Comparison of ENCODE assay signal across 8 cellular contexts in the genomic region with DNA sequence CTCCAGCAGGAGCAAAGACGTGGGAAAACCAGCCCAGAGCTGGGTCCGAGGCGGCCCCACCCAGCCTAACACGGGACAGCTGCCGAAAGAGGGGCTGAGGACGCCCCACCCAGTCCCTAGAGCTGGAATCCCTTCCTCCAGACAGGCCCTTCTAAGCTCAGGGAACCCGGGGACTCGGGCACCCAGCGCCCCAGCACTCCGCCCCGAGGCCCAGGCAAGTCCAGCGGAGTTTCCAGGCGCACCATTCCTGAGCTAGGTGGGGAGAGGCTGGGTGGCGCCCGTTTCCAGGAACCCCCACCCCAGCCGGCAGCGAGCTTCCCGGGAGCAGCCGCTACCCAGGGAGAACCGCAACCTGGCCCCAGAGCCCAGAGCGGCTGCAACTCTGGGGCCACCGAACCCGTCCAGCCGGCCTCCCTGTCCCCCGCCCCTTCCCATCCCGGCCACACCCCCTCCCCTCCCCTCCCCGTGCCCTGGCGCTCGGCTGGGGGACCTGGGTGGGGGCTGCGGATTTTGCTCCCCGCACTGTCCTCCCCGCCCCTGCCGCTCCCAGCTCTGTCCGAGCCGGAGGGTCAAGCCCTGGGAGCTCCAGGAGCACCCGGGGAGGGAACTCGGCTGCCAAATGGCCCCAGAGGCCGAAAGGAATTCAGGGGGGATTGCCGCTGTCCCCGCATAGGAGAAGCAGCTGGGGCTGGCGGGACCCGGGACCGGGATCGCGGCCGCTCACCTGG. TPM values are rescaled to one million over a fixed set of nuclear protein-coding genes. Genes with fewer than 3 reads are reported as not detected.
DNase-seq lines count a peak whose midpoint lies in the region; ATAC-seq and TF ChIP-seq lines count a peak whose summit lies in the region.

No MANE protein-coding gene starts in this region.

- peaks cover 3% of the 10 kb centered on the region for H3K27me3 ChIP-seq in HAP-1 (ENCODE audit: low read depth)
- H3K27me3 ChIP-seq in dorsolateral prefrontal cortex = peaks cover 0 to 17% (median 0%) of the 10 kb centered on the region in 45 donors
- no peaks in the 10 kb centered on the region for H3K27me3 ChIP-seq in lung (ENCODE audit: control insufficient read depth, insufficient read depth)
- no peaks in the 10 kb centered on the region for H3K27me3 ChIP-seq in upper lobe of right lung

- DNase-seq in HAP-1 (ENCODE audit: low spot score in 2 of 2) (peak in 1 of 2 experiments; percentile 59), RKO (ENCODE audit: low spot score) (peak; percentile 38), dorsolateral prefrontal cortex (no peak), lung (ENCODE audit: low spot score) (no peak), upper lobe of right lung (peak; percentile 82)

- H3K4me1 ChIP-seq in HAP-1 (peaks cover 4% of the 10 kb centered on the region; the same call in 1 of the 2 replicates), lung (ENCODE audit: control insufficient read depth in 2 of 2, insufficient read depth in 2 of 2, low read length in 2 of 2) (peaks cover 8 to 39% of the 10 kb centered on the region in 2 donors), upper lobe of right lung (peaks cover 58% of the 10 kb centered on the region)

- peak overlapping the region; percentile 59 for H3K4me3 ChIP-seq in HAP-1
- H3K4me3 ChIP-seq in dorsolateral prefrontal cortex = peak overlapping the region; percentile 39 to 94 (median 79)
- H3K4me3 ChIP-seq in lung = peak overlapping the region; percentile 74
- H3K4me3 ChIP-seq in upper lobe of right lung = peak overlapping the region; percentile 93

- H3K36me3 ChIP-seq in HAP-1 (replicated peaks) (no peaks in the 10 kb centered on the region), lung (ENCODE audit: control insufficient read depth in 2 of 2, insufficient read depth in 2 of 2, low read length in 2 of 2) (peaks cover 0 to 31% of the 10 kb centered on the region in 2 donors), upper lobe of right lung (peaks cover 30% of the 10 kb centered on the region)

- in situ Hi-C loops in HAP-1 (cut with MboI; ENCODE audit: low sequenced_read_pairs) = no loop called here

- H3K9me3 ChIP-seq in HAP-1 (no peaks in the 10 kb centered on the region), lung (ENCODE audit: control insufficient read depth in 2 of 2, insufficient read depth in 1 of 2, low read length in 1 of 2) (no peaks in the 10 kb centered on the region), upper lobe of right lung (no peaks in the 10 kb centered on the region)

- intact Hi-C loops in dorsolateral prefrontal cortex (cut with DNase I) (loop anchor here in 1 of 2 donors (5.0 kb wide), 1 partner anchor 44 kb away; no protein-coding TSS in a partner anchor), upper lobe of right lung (cut with DNase I) (no loop called here)

- ATAC-seq in lung (ENCODE audit: insufficient read depth, low FRiP score) (peak; percentile 23), upper lobe of right lung (peak; percentile 35), HG03520 (IDR thresholded peaks at IDR 0.05; ENCODE audit: unreplicated experiment) (no peak), HG03097 (IDR thresholded peaks at IDR 0.05; ENCODE audit: low FRiP score, unreplicated experiment) (no peak), GM19463 (IDR thresholded peaks at IDR 0.05; ENCODE audit: unreplicated experiment) (no peak)

- TF ChIP-seq CTCF in dorsolateral prefrontal cortex (IDR thresholded peaks at IDR 0.05 in 54 of 56, conservative IDR thresholded peaks at IDR 0.05 in 2 of 56; ENCODE audit: low read depth in 1 of 56, partially characterized antibody in 56 of 56) (no peak), lung (IDR thresholded peaks at IDR 0.05; ENCODE audit: control extremely low read depth, extremely low read depth) (no peak), upper lobe of right lung (IDR thresholded peaks at IDR 0.05) (no peak)

- WGBS in lung, 2 donors = 2 to 3% methylated on average over 43 to 46 of the region's 46 CpGs

- H3K27ac ChIP-seq in dorsolateral prefrontal cortex (peak overlapping the region; percentile 76 to 100 (median 99)), lung (ENCODE audit: low read depth in 1 of 2, low read length in 1 of 2) (peak overlapping the region; percentile 89 to 93), upper lobe of right lung (peak overlapping the region; percentile 86)

RNA-seq across cellular contexts. Expression of a gene that starts 0.5 kb away (rescaled TPM):
- total RNA-seq in dorsolateral prefrontal cortex (100 to 1,000 TPM in 45 of 120 experiments, 10 to 100 TPM in 75; 17.3 to 352 (median 81.1) TPM), lung (100 to 1,000 TPM in 1 of 2 donors, 10 to 100 TPM in 1; 75.7 to 166 TPM), upper lobe of right lung (176 TPM)
- 100 to 1,000 TPM in 1 of 2 donors, 10 to 100 TPM in 1; 88.4 to 109 TPM for polyA plus RNA-seq in lung

RNA-seq across cellular contexts. Expression of a gene that starts 2.5 kb away (rescaled TPM):
- 10 to 100 TPM in 18 of 120 experiments, 1 to 10 TPM in 101, under 1 TPM in 1; 0.90 to 20.9 (median 6.7) TPM for total RNA-seq in dorsolateral prefrontal cortex
- total RNA-seq in lung = 10 to 100 TPM; 15.5 to 28.1 TPM
- 10 to 100 TPM; 15.7 to 21.2 TPM for polyA plus RNA-seq in lung
- total RNA-seq in upper lobe of right lung = 26.6 TPM

RNA-seq across cellular contexts. Expression of a gene that starts 18.1 kb away (rescaled TPM):
- 1 to 10 TPM in 2 of 120 experiments, under 1 TPM in 9, not detected in 109; 0.18 to 1.9 (median 0.31) TPM for total RNA-seq in dorsolateral prefrontal cortex
- total RNA-seq in lung = 1 to 10 TPM in 1 of 2 donors, not detected in 1; 2.8 TPM
- polyA plus RNA-seq in lung = under 1 TPM; 0.05 to 0.20 TPM
- total RNA-seq in upper lobe of right lung = not detected

RNA-seq across cellular contexts. Expression of a gene that starts 40.3 kb away (rescaled TPM):
- total RNA-seq in dorsolateral prefrontal cortex (100 to 1,000 TPM in 3 of 120 experiments, 10 to 100 TPM in 117; 19.6 to 122 (median 45.6) TPM), lung (100 to 1,000 TPM; 111 to 188 TPM), upper lobe of right lung (206 TPM)
- polyA plus RNA-seq in lung = 100 to 1,000 TPM; 188 to 212 TPM

RNA-seq across cellular contexts. Expression of a gene that starts 58.8 kb away (rescaled TPM):
- total RNA-seq in dorsolateral prefrontal cortex (1 to 10 TPM in 109 of 120 experiments, under 1 TPM in 11; 0.55 to 5.6 (median 1.9) TPM), lung (1 to 10 TPM; 7.9 to 9.2 TPM), upper lobe of right lung (3.3 TPM)
- polyA plus RNA-seq in lung = 10 to 100 TPM; 11.5 to 14.9 TPM

Comparison
In these comparisons a context has a peak if more than half of its experiments do, and no peak if none do; other contexts are left out.
1. DNase-seq: peak in RKO (single experiment) and upper lobe of right lung (single experiment); none in dorsolateral prefrontal cortex (0 of 10) and lung (single experiment).
2. ATAC-seq: peak in lung (single experiment) and upper lobe of right lung (single experiment); none in HG03520 (single experiment), HG03097 (single experiment) and GM19463 (single experiment).
3. Peak in every context shown above with its lines, with median percentiles within 50 percentile points of each other: H3K4me3 ChIP-seq and H3K27ac ChIP-seq.